Comparison of ENCODE assay signal across 12 cellular contexts in the genomic region with DNA sequence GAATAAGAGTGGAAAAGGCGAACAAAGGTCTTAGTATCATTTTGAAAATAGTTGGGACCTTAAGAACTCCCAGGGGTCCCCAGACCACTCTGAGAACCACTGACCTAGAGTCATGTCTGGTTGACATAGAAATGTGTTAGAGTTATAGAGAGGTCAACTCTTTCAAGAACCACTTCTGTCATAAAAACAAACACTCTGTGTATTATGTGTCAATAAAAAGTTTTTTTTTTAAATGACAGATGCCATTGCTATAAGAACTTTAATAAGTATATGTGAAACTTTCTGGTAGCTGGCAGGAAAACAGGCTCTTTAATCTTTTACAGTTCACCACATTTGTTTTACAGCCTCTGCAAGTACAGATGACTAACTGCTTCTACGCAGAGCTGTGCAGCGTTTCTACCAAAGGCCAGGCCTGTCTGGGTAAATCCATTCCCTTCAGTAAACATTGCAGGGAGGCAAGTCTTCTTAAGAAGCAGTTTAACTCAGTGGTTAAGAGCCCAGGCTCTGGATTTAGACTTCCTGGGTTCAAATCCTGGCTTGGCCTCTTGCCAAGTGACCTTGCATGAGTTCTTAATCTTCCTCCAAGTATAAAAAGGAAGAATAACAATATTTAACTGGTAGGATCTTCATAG. TPM values are rescaled to one million over a fixed set of nuclear protein-coding genes. Genes with fewer than 3 reads are reported as not detected.
DNase-seq lines count a peak whose midpoint lies in the region; FAIRE-seq and TF ChIP-seq lines count a peak whose summit lies in the region.
"Had no signal": no experiment of that assay in that cellular context is flagged by ENCODE, and none has a peak within 500 bp of the region (broad histone marks: within the 10 kb centered on the region; RNA-seq: fewer than 3 reads in every experiment).

No MANE protein-coding gene starts in this region.

- peak overlapping the region; percentile 52 for H3K9ac ChIP-seq in smooth muscle cell (ENCODE audit: low read depth)
- H3K9ac ChIP-seq: parathyroid adenoma had no signal

- FAIRE-seq in RCC 7860 (lab: Jason Lieb, UNC), result peak; percentile 69
- FAIRE-seq: islet of Langerhans had no signal

- no peak overlapping the region for H3K27ac Mint-ChIP-seq in glutamatergic neuron (ENCODE audit: unreplicated experiment)
- H3K27ac Mint-ChIP-seq: endodermal cell had no signal

- H3K4me2 ChIP-seq in smooth muscle cell, result peak overlapping the region; percentile 82

- H3K9me3 Mint-ChIP-seq in glutamatergic neuron (ENCODE audit: unreplicated experiment), result no peaks in the 10 kb centered on the region
- H3K9me3 Mint-ChIP-seq: endodermal cell had no signal

- peaks cover 14% of the 10 kb centered on the region for H3F3A ChIP-seq in smooth muscle cell (ENCODE audit: low read depth)

- no peaks in the 10 kb centered on the region for H3K27me3 Mint-ChIP-seq in glutamatergic neuron (ENCODE audit: unreplicated experiment)

- H4K20me1 ChIP-seq in smooth muscle cell (ENCODE audit: low read depth), result no peaks in the 10 kb centered on the region

- no peaks in the 10 kb centered on the region for H3K36me3 ChIP-seq in smooth muscle cell (ENCODE audit: low read depth)

- peak overlapping the region; percentile 81 for H3K27ac ChIP-seq in smooth muscle cell (ENCODE audit: low read depth)
- H3K27ac ChIP-seq: parathyroid adenoma had no signal

- H2AFZ ChIP-seq in smooth muscle cell (ENCODE audit: low read depth), result no peak overlapping the region
- H2AFZ ChIP-seq: parathyroid adenoma had no signal

- no peaks in the 10 kb centered on the region for H3K9me3 ChIP-seq in smooth muscle cell (replicated peaks; ENCODE audit: low read depth)

- DNase-seq in H4 (ENCODE audit: low spot score), result peak; percentile 70
- peak; percentile 47 for DNase-seq in RCC 7860 (ENCODE audit: low spot score)
- DNase-seq in fibroblast of pulmonary artery (ENCODE audit: low read depth), result peak; percentile 62
- no peak for DNase-seq in smooth muscle cell (lab: John Stamatoyannopoulos, UW; ENCODE audit: unreplicated experiment)
- no peak for DNase-seq in glutamatergic neuron
- DNase-seq in T-helper 9 cell, result no peak
- no peak for DNase-seq in NCI-H524 treated with DMSO at 0.1 percent for 48 hours (lab: John Stamatoyannopoulos, UW)
- DNase-seq: activated effector memory CD4-positive, alpha-beta T cell treated with Interleukin-2 at 50 U/mL for 16 hours; endodermal cell; NCI-H1417 had no signal

- no peaks in the 10 kb centered on the region for H3K79me2 ChIP-seq in smooth muscle cell (ENCODE audit: low read depth)
- H3K79me2 ChIP-seq: parathyroid adenoma had no signal

- H3K4me1 Mint-ChIP-seq in glutamatergic neuron (ENCODE audit: low read depth, unreplicated experiment), result peaks cover 11% of the 10 kb centered on the region

- H3K4me3 ChIP-seq in fibroblast of pulmonary artery (replicated peaks; ENCODE audit: low read depth, low read length) (no peak overlapping the region), smooth muscle cell (no peak overlapping the region)

- H3K4me3 Mint-ChIP-seq in glutamatergic neuron (ENCODE audit: unreplicated experiment), result no peak overlapping the region
- H3K4me3 Mint-ChIP-seq: endodermal cell had no signal

- WGBS in smooth muscle cell (ENCODE audit: low lambda C conversion rate), result 27% methylated on average over 3 of the region's 3 CpGs

- H3K27me3 ChIP-seq in smooth muscle cell (ENCODE audit: low read depth), result no peaks in the 10 kb centered on the region

- peaks cover 21% of the 10 kb centered on the region for H3K4me1 ChIP-seq in smooth muscle cell (ENCODE audit: low read depth)
- H3K4me1 ChIP-seq: parathyroid adenoma had no signal

- no peaks in the 10 kb centered on the region for H3K36me3 Mint-ChIP-seq in glutamatergic neuron (ENCODE audit: unreplicated experiment)

- TF ChIP-seq CTCF in fibroblast of pulmonary artery (IDR thresholded peaks at IDR 0.05; ENCODE audit: low read length, missing control alignments) (no peak), smooth muscle cell (IDR thresholded peaks at IDR 0.05; ENCODE audit: borderline replicate concordance, insufficient read depth, poor library complexity, severe bottlenecking) (no peak), glutamatergic neuron (IDR thresholded peaks at IDR 0.05; ENCODE audit: partially characterized antibody, unreplicated experiment) (no peak)

RNA-seq across cellular contexts. Expression of a gene that starts 56.6 kb away (rescaled TPM):
- total RNA-seq in H4 (2014; rRNA removed; shearing (Covaris generic)), result 1.9 and 5.4 TPM in 2 replicates
- total RNA-seq in smooth muscle cell (35.6 and 37.7 TPM in 2 replicates), glutamatergic neuron (ENCODE audit: unreplicated experiment) (6.4 TPM)
- 21.7 and 22.8 TPM in 2 replicates for polyA plus RNA-seq in smooth muscle cell

Comparison
In these comparisons a context has a peak if more than half of its experiments do, and no peak if none do; other contexts are left out.
1. DNase-seq: peak in H4 (single experiment), RCC 7860 (single experiment) and fibroblast of pulmonary artery (single experiment); none in smooth muscle cell (single experiment), glutamatergic neuron (single experiment), T-helper 9 cell (single experiment) and NCI-H524 treated with DMSO at 0.1 percent for 48 hours (single experiment).